In the genomic region with DNA sequence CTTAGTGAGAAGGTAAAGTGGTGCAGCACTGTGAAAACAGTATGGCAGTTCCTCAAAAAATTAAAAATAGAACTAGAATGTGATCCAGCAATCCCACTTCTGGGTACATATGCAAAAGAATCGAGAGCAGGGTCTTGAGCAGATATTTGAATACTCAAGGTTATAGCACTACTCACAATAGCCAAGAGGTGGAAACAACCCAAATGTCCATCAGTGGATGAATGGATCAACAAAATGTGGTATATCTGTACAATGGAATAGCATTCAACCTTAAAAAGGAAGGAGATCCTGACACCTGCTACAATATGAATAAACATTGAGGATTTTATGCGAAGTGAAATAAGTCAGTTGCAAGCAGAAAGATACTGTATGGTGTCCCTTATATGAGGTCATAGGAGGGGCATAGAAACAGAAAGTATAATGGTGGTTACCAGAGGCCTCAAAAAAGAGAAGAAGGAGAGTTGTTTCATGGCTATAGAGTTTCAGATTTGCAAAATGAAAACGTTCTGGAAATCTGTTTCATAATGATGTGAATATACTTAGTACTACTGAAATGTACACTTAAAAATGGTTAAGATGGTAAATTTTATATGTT, we compare ENCODE assay signal across 9 cellular contexts.
DNase-seq lines count a peak whose midpoint lies in the region; ATAC-seq and TF ChIP-seq lines count a peak whose summit lies in the region.
"Had no signal": no experiment of that assay in that cellular context is flagged by ENCODE, and none has a peak within 500 bp of the region (broad histone marks: within the 10 kb centered on the region; RNA-seq: fewer than 3 reads in every experiment).

No MANE protein-coding gene starts in this region.

- H3K4me3 ChIP-seq in testis (no peak overlapping the region), mesendoderm (ENCODE audit: low read length) (no peak overlapping the region)
- H3K4me3 ChIP-seq: cardiac muscle cell had no signal

- no peak for TF ChIP-seq CTCF in testis (IDR thresholded peaks at IDR 0.05)

- intact Hi-C loops in testis (cut with DNase I; ENCODE audit: low total_unique reads) = no loop called here

- no peak overlapping the region for H3K56ac ChIP-seq in mesendoderm (ENCODE audit: low read length)

- H2BK15ac ChIP-seq in mesendoderm (replicated peaks; ENCODE audit: low read depth) = no peak overlapping the region

- ATAC-seq in GM18867 (IDR thresholded peaks at IDR 0.05; ENCODE audit: unreplicated experiment) = peak; percentile 98
- peak; percentile 99 for ATAC-seq in GM21576 (IDR thresholded peaks at IDR 0.05; ENCODE audit: unreplicated experiment)
- peak; percentile 96 for ATAC-seq in HG03457 (IDR thresholded peaks at IDR 0.05; ENCODE audit: unreplicated experiment)

- H3K27me3 ChIP-seq in testis (no peaks in the 10 kb centered on the region), mesendoderm (ENCODE audit: insufficient read depth, low read length, poor library complexity) (no peaks in the 10 kb centered on the region)
- H3K27me3 ChIP-seq: cardiac muscle cell had no signal

- TF ChIP-seq POLR2A in testis (IDR thresholded peaks at IDR 0.05) = no peak

- H3K27ac ChIP-seq in testis (no peak overlapping the region), mesendoderm (ENCODE audit: low read depth, low read length) (no peak overlapping the region)

- H3K4ac ChIP-seq in mesendoderm (ENCODE audit: low read depth, low read length) = no peak overlapping the region

- H2BK120ac ChIP-seq in mesendoderm (ENCODE audit: low read depth, low read length) = no peak overlapping the region

- H4K8ac ChIP-seq in mesendoderm (ENCODE audit: low read depth, low read length) = no peak overlapping the region

- no peak overlapping the region for H2AK5ac ChIP-seq in mesendoderm (ENCODE audit: low read length)

- H3K18ac ChIP-seq in mesendoderm (ENCODE audit: low read length) = no peak overlapping the region

- H4K5ac ChIP-seq in mesendoderm (ENCODE audit: low read length) = no peak overlapping the region

- H3K9me3 ChIP-seq in testis = no peaks in the 10 kb centered on the region

- H3K79me2 ChIP-seq in mesendoderm (ENCODE audit: control insufficient read depth, insufficient read depth, low read length) = no peaks in the 10 kb centered on the region

- no peak overlapping the region for H3K4me2 ChIP-seq in mesendoderm (ENCODE audit: low read length)

- no peak overlapping the region for H3K23ac ChIP-seq in mesendoderm (ENCODE audit: low read length)

- DNase-seq in medulla oblongata (ENCODE audit: extremely low spot score) (peak; percentile 9), testis (no peak), mesendoderm (no peak), NCI-H1417 (lab: John Stamatoyannopoulos, UW) (no peak)
- no peak for DNase-seq in stimulated activated CD4-positive, alpha-beta T cell treated with anti-CD3 and anti-CD28 coated beads, Interleukin-12 subunit alpha, Interleukin-12 subunit beta, amount 100 ng/mL, for 4 hours

- H3K9ac ChIP-seq in mesendoderm (ENCODE audit: low read length) = no peak overlapping the region

- H3K4me1 ChIP-seq in testis (peaks cover 10% of the 10 kb centered on the region), mesendoderm (ENCODE audit: control insufficient read depth, low read depth, low read length) (peaks cover 11% of the 10 kb centered on the region)

- no peaks in the 10 kb centered on the region for H3K79me1 ChIP-seq in mesendoderm (ENCODE audit: low read length)

- no peak overlapping the region for H2BK5ac ChIP-seq in mesendoderm (ENCODE audit: low read length)

- 64 to 70% methylated on average over 3 of the region's 3 CpGs for WGBS in testis, 2 donors
- WGBS in mesendoderm (ENCODE audit: extremely low coverage, insufficient coverage, low lambda C conversion rate) = no CpG with 5 or more reads among the region's 3 CpGs

- no peaks in the 10 kb centered on the region for H3K36me3 ChIP-seq in testis (ENCODE audit: low read depth, missing control alignments)
- no peaks in the 10 kb centered on the region for H3K36me3 ChIP-seq in mesendoderm (ENCODE audit: control insufficient read depth, insufficient read depth, low read length)
- H3K36me3 ChIP-seq: cardiac muscle cell had no signal
